Comparison of ENCODE assay signal across 16 cellular contexts in the genomic region with DNA sequence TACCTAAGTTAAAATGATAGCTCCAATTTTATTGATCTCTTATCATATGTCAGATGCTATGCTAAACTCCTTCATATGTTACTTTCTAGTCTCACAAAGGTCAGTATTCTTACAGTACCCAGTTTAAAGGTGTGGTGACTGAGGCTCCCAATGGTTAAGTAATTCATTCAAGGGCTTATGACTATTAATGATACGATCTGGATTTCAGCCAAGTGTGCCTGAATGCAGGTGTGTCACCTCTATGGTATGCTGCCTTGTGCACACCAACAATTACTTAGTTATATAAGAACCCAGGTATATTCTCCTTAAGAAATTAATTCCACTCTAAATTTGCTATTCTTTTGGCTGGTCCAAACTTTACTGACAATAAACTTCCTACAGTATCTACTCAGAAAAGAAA.
"Had no signal": no experiment of that assay in that cellular context is flagged by ENCODE, and none has a peak within 500 bp of the region (broad histone marks: within the 10 kb centered on the region; RNA-seq: fewer than 3 reads in every experiment).

No MANE protein-coding gene starts in this region.

- DNase-seq: activated CD4-positive, alpha-beta memory T cell treated with anti-CD3 and anti-CD28 coated beads, Interleukin-2, amount 10 ng/mL, durations not matched to agents 7 days and 5 days; activated CD4-positive, alpha-beta T cell treated with anti-CD3 and anti-CD28 coated beads for 4 hours; activated effector memory CD4-positive, alpha-beta T cell treated with Interleukin-2 at 50 U/mL for 16 hours; activated T-cell treated with anti-CD3 and anti-CD28 coated beads, Interleukin-2, amount 50 U/mL, for 4 hours; adrenal gland; caudate nucleus; foreskin melanocyte; nephron progenitor cell; occipital lobe; stimulated activated CD4-positive, alpha-beta T cell treated with anti-CD3 and anti-CD28 coated beads, Interleukin-4, amount 100 ng/mL, for 4 hours; stimulated activated CD8-positive, alpha-beta memory T cell treated with anti-CD3 and anti-CD28 coated beads, Interleukin-4, amount 100 ng/mL, for 48 hours; stimulated activated naive CD4-positive, alpha-beta T cell treated with Interleukin-2 at 50 U/mL for 16 hours; substantia nigra; transverse colon had no signal

- H3K27me3 ChIP-seq: adrenal gland, right atrium auricular region, transverse colon had no signal

- ATAC-seq: activated T-cell treated with anti-CD3 and anti-CD28 coated beads, Interleukin-2, amount 50 U/mL, for 4 hours had no signal

- H3K27ac ChIP-seq: adrenal gland, right atrium auricular region, skin epidermis, transverse colon had no signal

- H3K36me3 ChIP-seq: adrenal gland, right atrium auricular region, transverse colon had no signal

- H3K4me3 ChIP-seq: adrenal gland, right atrium auricular region, skin epidermis, transverse colon had no signal

- H3K4me1 ChIP-seq: adrenal gland, right atrium auricular region, transverse colon had no signal

- H3K9me3 ChIP-seq: adrenal gland, right atrium auricular region, transverse colon had no signal
